13 cellular contexts compared by ENCODE assay signal in genomic region chr15:90563460-90563859, GRCh38. TPM values are rescaled to one million over a fixed set of nuclear protein-coding genes. Genes with fewer than 3 reads are reported as not detected.
DNase-seq lines count a peak whose midpoint lies in the region; ATAC-seq and TF ChIP-seq lines count a peak whose summit lies in the region.
"Had no signal": no experiment of that assay in that cellular context is flagged by ENCODE, and none has a peak within 500 bp of the region (broad histone marks: within the 10 kb centered on the region; RNA-seq: fewer than 3 reads in every experiment).

No MANE protein-coding gene starts in this region.

- peak overlapping the region; percentile 55 to 82 (median 68) for H3K4me3 Mint-ChIP-seq in CD4-positive, CD25-positive, alpha-beta regulatory T cell

- no TSS peak for BruUV-seq in HCT116 (replicated peaks; lab: Mats Ljungman, UMichigan)

- peak overlapping the region; percentile 71 for H3K27ac ChIP-seq in CD4-positive, CD25-positive, alpha-beta regulatory T cell (ENCODE audit: insufficient read depth, low read length, poor library complexity, severe bottlenecking)
- H3K27ac ChIP-seq in HCT116 (ENCODE audit: low read depth, low read length) (no peak overlapping the region), colonic mucosa (peak overlapping the region; percentile 48), WERI-Rb-1 (no peak overlapping the region)

- H2AFZ ChIP-seq in HCT116 (ENCODE audit: low read depth, low read length, poor library complexity, severe bottlenecking): no peak overlapping the region

- no peak for ATAC-seq in CD4-positive, CD25-positive, alpha-beta regulatory T cell (ENCODE audit: low read depth in 2 of 2)
- no peak for ATAC-seq in HCT116

- H3K9me3 ChIP-seq in CD4-positive, CD25-positive, alpha-beta regulatory T cell (ENCODE audit: control insufficient read depth in 2 of 2, low read length in 2 of 2): no peaks in the 10 kb centered on the region
- H3K9me3 ChIP-seq in HCT116 (ENCODE audit: control insufficient read depth in 1 of 2, insufficient read depth in 1 of 2, low read depth in 1 of 2, low read length in 2 of 2): no peaks in the 10 kb centered on the region
- no peaks in the 10 kb centered on the region for H3K9me3 ChIP-seq in colonic mucosa
- H3K9me3 ChIP-seq in WERI-Rb-1 (ENCODE audit: severe bottlenecking): no peaks in the 10 kb centered on the region
- H3K9me3 ChIP-seq: Peyer's patch, prostate gland had no signal

- H3K27ac Mint-ChIP-seq in CD4-positive, CD25-positive, alpha-beta regulatory T cell: peak overlapping the region; percentile 86 to 99 (median 92)

- peaks cover 38 to 93% (median 68%) of the 10 kb centered on the region in 4 donors for H3K4me1 Mint-ChIP-seq in CD4-positive, CD25-positive, alpha-beta regulatory T cell

- peaks cover 24% of the 10 kb centered on the region for H3K36me3 Mint-ChIP-seq in CD4-positive, CD25-positive, alpha-beta regulatory T cell

- peaks cover 79% of the 10 kb centered on the region for H3K4me1 ChIP-seq in CD4-positive, CD25-positive, alpha-beta regulatory T cell (ENCODE audit: control insufficient read depth, insufficient read depth, low read length, poor library complexity, severe bottlenecking)
- no peaks in the 10 kb centered on the region for H3K4me1 ChIP-seq in HCT116 (ENCODE audit: control insufficient read depth in 1 of 2, insufficient read depth in 2 of 2, low read length in 2 of 2)
- H3K4me1 ChIP-seq in colonic mucosa: peaks cover 22% of the 10 kb centered on the region

- no peaks in the 10 kb centered on the region for H3K36me3 ChIP-seq in CD4-positive, CD25-positive, alpha-beta regulatory T cell (ENCODE audit: control insufficient read depth, insufficient read depth, low read length)
- H3K36me3 ChIP-seq in HCT116 (ENCODE audit: control insufficient read depth in 1 of 2, insufficient read depth in 2 of 2, low read length in 2 of 2) (no peaks in the 10 kb centered on the region), colonic mucosa (no peaks in the 10 kb centered on the region), WERI-Rb-1 (no peaks in the 10 kb centered on the region; the same call in 1 of the 2 replicates)
- H3K36me3 ChIP-seq: Peyer's patch, prostate gland had no signal

- H3K9me2 ChIP-seq in HCT116 (ENCODE audit: insufficient read depth): no peaks in the 10 kb centered on the region

- peaks cover 4% of the 10 kb centered on the region; the same call in 1 of the 2 replicates for H3K79me2 ChIP-seq in HCT116 (ENCODE audit: insufficient read depth, low read length)

- TF ChIP-seq POLR2A in HCT116 (IDR thresholded peaks at IDR 0.05; ENCODE audit: borderline replicate concordance, extremely low read depth, insufficient read depth, insufficient read length): no peak

- RAD21 ChIA-PET in HCT116 (lab: Charles Lee; ENCODE audit: low non-redundant PET in 1 of 2, low total read pairs in 2 of 2, uncharacterized antibody in 2 of 2, unreplicated experiment in 2 of 2): no interaction called here

- intact Hi-C loops in HCT116 (cut with micrococcal nuclease) (no loop called here), colonic mucosa (cut with DNase I) (no loop called here), posterior cingulate gyrus (cut with DNase I) (no loop called here)

- no peaks in the 10 kb centered on the region for H3K27me3 ChIP-seq in CD4-positive, CD25-positive, alpha-beta regulatory T cell (ENCODE audit: control insufficient read depth, insufficient read depth, low read length)
- H3K27me3 ChIP-seq in HCT116 (ENCODE audit: insufficient read depth, low read length) (no peaks in the 10 kb centered on the region), colonic mucosa (no peaks in the 10 kb centered on the region), WERI-Rb-1 (ENCODE audit: insufficient read depth, low read depth, severe bottlenecking) (no peaks in the 10 kb centered on the region)
- H3K27me3 ChIP-seq: Peyer's patch had no signal

- CTCF ChIA-PET in HCT116 (lab: Charles Lee): no interaction called here

- no peak for TF ChIP-seq CTCF in HCT116 (IDR thresholded peaks at IDR 0.05 in 2 of 3, conservative IDR thresholded peaks at IDR 0.05 in 1 of 3; ENCODE audit: borderline replicate concordance in 1 of 3, insufficient read depth in 1 of 3, low read depth in 2 of 3, low read length in 2 of 3)
- no peak for TF ChIP-seq CTCF in colonic mucosa (IDR thresholded peaks at IDR 0.05)
- TF ChIP-seq CTCF in WERI-Rb-1 (IDR thresholded peaks at IDR 0.05; ENCODE audit: low read depth, low read length): no peak

- DNase-seq in CD4-positive, CD25-positive, alpha-beta regulatory T cell: no peak
- DNase-seq in HCT116 (ENCODE audit: low read depth, low spot score) (no peak), colonic mucosa (no peak), pons (ENCODE audit: low spot score) (peak; percentile 56), WERI-Rb-1 (no peak), C1 segment of cervical spinal cord (lab: John Stamatoyannopoulos, UW) (no peak), KG1 (lab: John Stamatoyannopoulos, UW) (no peak), posterior cingulate gyrus (no peak)
- DNase-seq: glutamatergic neuron; NCI-H2227 treated with DMSO at 0.1 percent for 48 hours; Peyer's patch; stimulated activated CD4-positive, alpha-beta T cell treated with anti-CD3 and anti-CD28 coated beads, Interleukin-2, amount 100 ng/mL, for 48 hours had no signal

- H3K27me3 Mint-ChIP-seq in CD4-positive, CD25-positive, alpha-beta regulatory T cell: no peaks in the 10 kb centered on the region

- H3K9me3 Mint-ChIP-seq in CD4-positive, CD25-positive, alpha-beta regulatory T cell: no peaks in the 10 kb centered on the region

- H3K4me3 ChIP-seq in CD4-positive, CD25-positive, alpha-beta regulatory T cell (ENCODE audit: low read depth, low read length): peak overlapping the region; percentile 61
- H3K4me3 ChIP-seq in HCT116 (replicated peaks in 1 of 2; ENCODE audit: low read depth in 1 of 2, low read length in 2 of 2) (no peak overlapping the region), colonic mucosa (no peak overlapping the region), WERI-Rb-1 (ENCODE audit: low read depth, low read length) (no peak overlapping the region)
- H3K4me3 ChIP-seq: Peyer's patch, prostate gland had no signal

- POLR2A ChIA-PET in HCT116 (lab: Charles Lee): no interaction called here

- H3K9ac ChIP-seq in HCT116 (ENCODE audit: low read length): no peak overlapping the region
- H3K9ac ChIP-seq in colonic mucosa (ENCODE audit: low read depth in 2 of 2, low read length in 2 of 2): no peak overlapping the region

- H3K4me2 ChIP-seq in HCT116 (ENCODE audit: low read length): no peak overlapping the region

- TF ChIP-seq RAD21 in HCT116 (IDR thresholded peaks at IDR 0.05; ENCODE audit: low read depth): no peak

- no peaks in the 10 kb centered on the region for H4K20me1 ChIP-seq in HCT116 (ENCODE audit: insufficient read depth)

TF ChIP-seq in HCT116, 20 proteins besides CTCF, POLR2A, EP300 and RAD21:
- no peak for TF ChIP-seq CBX3 (IDR thresholded peaks at IDR 0.05; ENCODE audit: low read depth)
- TF ChIP-seq ELF1 (IDR thresholded peaks at IDR 0.05; ENCODE audit: borderline replicate concordance, low read depth): 0 out of 2 replicates have a peak, but pooled peaks have one; percentile 8

RNA-seq across cellular contexts. Expression of gene CRTC3, which starts 33.7 kb away (rescaled TPM):
- total RNA-seq in CD4-positive, CD25-positive, alpha-beta regulatory T cell: 110 TPM
- polyA plus RNA-seq in CD4-positive, CD25-positive, alpha-beta regulatory T cell: 10 to 100 TPM; 27.5 to 31.9 (median 31.1) TPM
- total RNA-seq in HCT116 (2021; ENCODE audit: unreplicated experiment): 20.7 TPM
- 13.8 and 15.2 TPM in 2 replicates for polyA plus RNA-seq in HCT116 (2012)
- total RNA-seq in colonic mucosa: 10 to 100 TPM; 16.1 to 24.2 TPM

Comparison
In these comparisons a context has a peak if more than half of its experiments do, and no peak if none do; other contexts are left out.
1. H3K27ac ChIP-seq: peak in CD4-positive, CD25-positive, alpha-beta regulatory T cell (single experiment) and colonic mucosa (single experiment); none in HCT116 (single experiment) and WERI-Rb-1 (single experiment).